Comparison of ENCODE assay signal across 14 cellular contexts in the genomic region with DNA sequence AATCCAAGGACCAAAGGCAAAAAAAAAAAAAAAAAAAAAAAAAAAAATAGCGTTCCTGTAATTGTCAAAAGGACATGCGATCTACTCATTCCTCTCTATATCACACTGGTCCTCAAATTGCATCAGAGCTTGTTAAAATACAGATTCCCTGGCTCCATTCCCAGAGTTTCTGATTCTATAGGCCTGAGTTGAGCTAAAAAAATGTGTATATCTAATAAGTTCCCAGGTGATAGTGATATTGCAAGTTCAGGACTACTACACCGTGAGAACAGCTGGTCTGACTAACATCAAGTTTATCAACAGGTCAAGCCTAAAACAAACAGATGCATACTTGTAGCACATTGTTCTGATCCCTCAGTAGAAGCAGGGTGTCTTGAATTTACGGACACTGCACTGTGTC.
DNase-seq lines count a peak whose midpoint lies in the region; ATAC-seq and TF ChIP-seq lines count a peak whose summit lies in the region.
"Had no signal": no experiment of that assay in that cellular context is flagged by ENCODE, and none has a peak within 500 bp of the region (broad histone marks: within the 10 kb centered on the region; RNA-seq: fewer than 3 reads in every experiment).

No MANE protein-coding gene starts in this region.

- H4K20me1 ChIP-seq in BLaER1 = no peaks in the 10 kb centered on the region

- no peaks in the 10 kb centered on the region for H3K36me3 ChIP-seq in BLaER1
- no peaks in the 10 kb centered on the region for H3K36me3 ChIP-seq in adipocyte (ENCODE audit: control insufficient read depth, insufficient read depth, low read length, severe bottlenecking)
- H3K36me3 ChIP-seq in breast epithelium = no peaks in the 10 kb centered on the region

- H3K9ac ChIP-seq in BLaER1 (no peak overlapping the region), adipocyte (ENCODE audit: low read length) (no peak overlapping the region)

- H3K27ac ChIP-seq in BLaER1 (no peak overlapping the region), breast epithelium (no peak overlapping the region)

- no peak overlapping the region for H3K4me3 ChIP-seq in BLaER1
- no peak overlapping the region for H3K4me3 ChIP-seq in adipocyte (ENCODE audit: low read length)
- no peak overlapping the region for H3K4me3 ChIP-seq in fibroblast of villous mesenchyme (ENCODE audit: low read depth, low read length)
- H3K4me3 ChIP-seq in breast epithelium = no peak overlapping the region

- DNase-seq in DMS53 (lab: John Stamatoyannopoulos, UW) (peak; percentile 56), adipocyte (ENCODE audit: low read depth) (peak; percentile 48), fibroblast of villous mesenchyme (ENCODE audit: low read depth) (peak; percentile 50), breast epithelium (ENCODE audit: low spot score in 2 of 2) (no peak)
- no peak for DNase-seq in activated CD4-positive, CD25-positive, alpha-beta regulatory T cell (lab: John Stamatoyannopoulos, UW)
- DNase-seq: Caco-2; CD8-positive, alpha-beta memory T cell; DMS79 treated with DMSO at 0.1 percent for 48 hours; EL; GOT3; H9 had no signal

- H3K27me3 ChIP-seq in BLaER1 = no peaks in the 10 kb centered on the region
- H3K27me3 ChIP-seq in adipocyte (replicated peaks; ENCODE audit: control insufficient read depth, insufficient read depth, low read length) = peaks cover 19% of the 10 kb centered on the region
- peaks cover 0 to 15% of the 10 kb centered on the region in 2 donors for H3K27me3 ChIP-seq in breast epithelium

- no peaks in the 10 kb centered on the region for H3K9me3 ChIP-seq in BLaER1
- H3K9me3 ChIP-seq in adipocyte (ENCODE audit: control insufficient read depth, low read length) = no peaks in the 10 kb centered on the region
- H3K9me3 ChIP-seq in breast epithelium = no peaks in the 10 kb centered on the region
- H3K9me3 ChIP-seq: Caco-2 had no signal

- H3K4me2 ChIP-seq in BLaER1 = peak overlapping the region; percentile 90

- peaks cover 46% of the 10 kb centered on the region for H3K4me1 ChIP-seq in BLaER1
- no peaks in the 10 kb centered on the region for H3K4me1 ChIP-seq in adipocyte (ENCODE audit: control insufficient read depth, insufficient read depth, low read length)
- no peaks in the 10 kb centered on the region for H3K4me1 ChIP-seq in breast epithelium
- H3K4me1 ChIP-seq: Caco-2 had no signal

- no peak for ATAC-seq in GM18870 (IDR thresholded peaks at IDR 0.05; ENCODE audit: unreplicated experiment)
- ATAC-seq: HepG2 had no signal

- intact Hi-C loops in breast epithelium (cut with DNase I; ENCODE audit: low total_unique reads) = no loop called here

- TF ChIP-seq CTCF in fibroblast of villous mesenchyme (IDR thresholded peaks at IDR 0.05; ENCODE audit: insufficient read depth, low read depth, low read length) = no peak
- no peak for TF ChIP-seq CTCF in breast epithelium (IDR thresholded peaks at IDR 0.05)

- no peak for TF ChIP-seq POLR2A in breast epithelium (IDR thresholded peaks at IDR 0.05)

Comparison
In these comparisons a context has a peak if more than half of its experiments do, and no peak if none do; other contexts are left out.
1. DNase-seq: peak in DMS53 (single experiment), adipocyte (single experiment) and fibroblast of villous mesenchyme (single experiment); none in breast epithelium (0 of 2) and activated CD4-positive, CD25-positive, alpha-beta regulatory T cell (0 of 4).